In the genomic region with DNA sequence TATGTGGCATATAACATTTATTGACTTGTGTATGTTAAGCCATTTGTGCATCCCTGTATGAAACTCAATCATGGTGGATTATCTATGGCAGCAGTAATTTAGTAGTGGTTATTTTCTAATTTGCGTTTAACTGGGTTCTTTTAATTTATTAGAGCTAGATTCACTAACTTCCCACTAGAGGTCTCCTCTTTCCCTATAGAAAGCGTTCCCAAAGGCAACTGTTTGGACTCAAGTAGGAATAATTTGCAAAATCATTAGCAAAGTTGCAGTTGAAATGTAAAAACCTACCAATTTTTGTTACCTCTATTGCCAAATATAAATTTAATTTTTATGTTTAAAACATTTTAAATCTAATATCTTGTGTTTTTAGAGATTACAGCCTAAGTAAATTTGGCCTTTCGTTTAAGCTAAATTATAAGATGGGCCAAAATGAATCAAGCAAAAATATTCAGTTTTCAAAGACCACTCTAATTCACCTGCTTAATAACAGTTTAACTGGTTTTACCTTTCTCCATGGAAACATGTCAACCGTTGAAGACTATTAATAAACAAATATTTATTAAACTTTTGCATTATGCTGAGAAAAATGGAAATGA, we compare ENCODE assay signal across 8 cellular contexts. TPM values are rescaled to one million over a fixed set of nuclear protein-coding genes. Genes with fewer than 3 reads are reported as not detected.
DNase-seq lines count a peak whose midpoint lies in the region; ATAC-seq and TF ChIP-seq lines count a peak whose summit lies in the region.

No MANE protein-coding gene starts in this region.

- 52 to 59% methylated on average over 4 of the region's 4 CpGs for WGBS in testis, 2 donors

- CTCF ChIA-PET in activated CD8-positive, alpha-beta T cell treated with anti-CD3 and anti-CD28 coated beads for 36 hours (lab: Charles Lee), result interaction anchor here (0.8 to 1.6 kb wide), 6 partner anchors 17 to 453 kb away, joined by 3 to 6 read pairs (median 3); a partner anchor contains a TSS
- CTCF ChIA-PET in activated CD8-positive, alpha-beta T cell treated with anti-CD3 and anti-CD28 coated beads, Interleukin-2, amount 10 ng/mL, durations not matched to agents 7 days and 5 days (lab: Charles Lee), result interaction anchor here (0.6 to 2.7 kb wide), 6 partner anchors 10 to 214 kb away, joined by 3 to 8 read pairs (median 3); a partner anchor contains a TSS

- H3K9me3 ChIP-seq in Peyer's patch (no peaks in the 10 kb centered on the region), testis (no peaks in the 10 kb centered on the region)

- intact Hi-C loops in activated CD8-positive, alpha-beta T cell treated with anti-CD3 and anti-CD28 coated beads for 36 hours (cut with micrococcal nuclease), result no loop called here
- intact Hi-C loops in testis (cut with DNase I; ENCODE audit: low total_unique reads), result loop anchor here (10.0 kb wide), 1 partner anchor 217 kb away; a partner anchor contains a TSS

- POLR2A ChIA-PET in activated CD8-positive, alpha-beta T cell treated with anti-CD3 and anti-CD28 coated beads for 36 hours (lab: Charles Lee), result no interaction called here
- POLR2A ChIA-PET in activated CD8-positive, alpha-beta T cell treated with anti-CD3 and anti-CD28 coated beads, Interleukin-2, amount 10 ng/mL, durations not matched to agents 7 days and 5 days (lab: Charles Lee), result interaction anchor here (0.7 kb wide), 1 partner anchor 437 kb away, joined by 4 read pairs; no protein-coding TSS in a partner anchor

- peaks cover 20% of the 10 kb centered on the region for H3K36me3 Mint-ChIP-seq in activated CD8-positive, alpha-beta T cell treated with anti-CD3 and anti-CD28 coated beads for 36 hours (ENCODE audit: low read depth)
- peaks cover 31% of the 10 kb centered on the region for H3K36me3 Mint-ChIP-seq in activated CD8-positive, alpha-beta T cell treated with anti-CD3 and anti-CD28 coated beads, Interleukin-2, amount 10 ng/mL, durations not matched to agents 7 days and 5 days (ENCODE audit: low read depth)
- peaks cover 39% of the 10 kb centered on the region for H3K36me3 Mint-ChIP-seq in activated naive CD8-positive, alpha-beta T cell treated with anti-CD3 and anti-CD28 coated beads for 36 hours

- no peak for ATAC-seq in activated CD8-positive, alpha-beta T cell treated with anti-CD3 and anti-CD28 coated beads for 36 hours
- no peak for ATAC-seq in activated CD8-positive, alpha-beta T cell treated with anti-CD3 and anti-CD28 coated beads, Interleukin-2, amount 10 ng/mL, durations not matched to agents 7 days and 5 days
- ATAC-seq in GM18511 (IDR thresholded peaks at IDR 0.05; ENCODE audit: unreplicated experiment), result no peak

- DNase-seq in activated CD8-positive, alpha-beta T cell treated with anti-CD3 and anti-CD28 coated beads for 36 hours, result no peak
- no peak for DNase-seq in activated CD8-positive, alpha-beta T cell treated with anti-CD3 and anti-CD28 coated beads, Interleukin-2, amount 10 ng/mL, durations not matched to agents 7 days and 5 days
- no peak for DNase-seq in Peyer's patch
- peak; percentile 74 for DNase-seq in fibroblast of pulmonary artery (ENCODE audit: low read depth)
- DNase-seq in testis, result no peak
- no peak for DNase-seq in activated naive CD8-positive, alpha-beta T cell treated with anti-CD3 and anti-CD28 coated beads for 36 hours
- no peak for DNase-seq in activated CD4-positive, alpha-beta T cell treated with anti-CD3 and anti-CD28 coated beads for 4 hours

- H3K36me3 ChIP-seq in Peyer's patch, result peaks cover 0 to 5% (median 0%) of the 10 kb centered on the region in 3 donors
- no peaks in the 10 kb centered on the region for H3K36me3 ChIP-seq in testis (ENCODE audit: low read depth, missing control alignments)

- peaks cover 8% of the 10 kb centered on the region for H3K9me3 Mint-ChIP-seq in activated CD8-positive, alpha-beta T cell treated with anti-CD3 and anti-CD28 coated beads for 36 hours
- H3K9me3 Mint-ChIP-seq in activated CD8-positive, alpha-beta T cell treated with anti-CD3 and anti-CD28 coated beads, Interleukin-2, amount 10 ng/mL, durations not matched to agents 7 days and 5 days (ENCODE audit: insufficient read depth), result peaks cover 10% of the 10 kb centered on the region
- peaks cover 12% of the 10 kb centered on the region for H3K9me3 Mint-ChIP-seq in activated naive CD8-positive, alpha-beta T cell treated with anti-CD3 and anti-CD28 coated beads for 36 hours

- TF ChIP-seq POLR2A in Peyer's patch (IDR thresholded peaks at IDR 0.05) (no peak), testis (IDR thresholded peaks at IDR 0.05) (no peak)

- H3K4me1 Mint-ChIP-seq in activated CD8-positive, alpha-beta T cell treated with anti-CD3 and anti-CD28 coated beads for 36 hours (ENCODE audit: low read depth), result peaks cover 42% of the 10 kb centered on the region
- H3K4me1 Mint-ChIP-seq in activated CD8-positive, alpha-beta T cell treated with anti-CD3 and anti-CD28 coated beads, Interleukin-2, amount 10 ng/mL, durations not matched to agents 7 days and 5 days (ENCODE audit: low read depth), result peaks cover 24% of the 10 kb centered on the region
- H3K4me1 Mint-ChIP-seq in activated naive CD8-positive, alpha-beta T cell treated with anti-CD3 and anti-CD28 coated beads for 36 hours, result peaks cover 48% of the 10 kb centered on the region

- no peak overlapping the region for H3K27ac ChIP-seq in Peyer's patch
- no peak overlapping the region for H3K27ac ChIP-seq in testis

- no peak overlapping the region for H3K4me3 Mint-ChIP-seq in activated CD8-positive, alpha-beta T cell treated with anti-CD3 and anti-CD28 coated beads for 36 hours
- H3K4me3 Mint-ChIP-seq in activated CD8-positive, alpha-beta T cell treated with anti-CD3 and anti-CD28 coated beads, Interleukin-2, amount 10 ng/mL, durations not matched to agents 7 days and 5 days, result no peak overlapping the region
- no peak overlapping the region for H3K4me3 Mint-ChIP-seq in activated naive CD8-positive, alpha-beta T cell treated with anti-CD3 and anti-CD28 coated beads for 36 hours

- H3K27me3 ChIP-seq in Peyer's patch (no peaks in the 10 kb centered on the region), testis (no peaks in the 10 kb centered on the region)

- H3K4me1 ChIP-seq in Peyer's patch, result peaks cover 0 to 12% (median 2%) of the 10 kb centered on the region in 4 donors
- no peaks in the 10 kb centered on the region for H3K4me1 ChIP-seq in testis

- H3K27ac Mint-ChIP-seq in activated CD8-positive, alpha-beta T cell treated with anti-CD3 and anti-CD28 coated beads for 36 hours, result no peak overlapping the region
- H3K27ac Mint-ChIP-seq in activated CD8-positive, alpha-beta T cell treated with anti-CD3 and anti-CD28 coated beads, Interleukin-2, amount 10 ng/mL, durations not matched to agents 7 days and 5 days, result no peak overlapping the region
- H3K27ac Mint-ChIP-seq in activated naive CD8-positive, alpha-beta T cell treated with anti-CD3 and anti-CD28 coated beads for 36 hours, result no peak overlapping the region

- H3K4me3 ChIP-seq in Peyer's patch (no peak overlapping the region), fibroblast of pulmonary artery (replicated peaks; ENCODE audit: low read depth, low read length) (no peak overlapping the region), testis (no peak overlapping the region)

- TF ChIP-seq CTCF in activated CD8-positive, alpha-beta T cell treated with anti-CD3 and anti-CD28 coated beads for 36 hours (IDR thresholded peaks at IDR 0.05), result peak; percentile 58
- TF ChIP-seq CTCF in Peyer's patch (IDR thresholded peaks at IDR 0.05), result peak; percentile 15 to 79 (median 58)
- TF ChIP-seq CTCF in fibroblast of pulmonary artery (IDR thresholded peaks at IDR 0.05; ENCODE audit: low read length, missing control alignments), result peak; percentile 75
- peak; percentile 50 to 68 (median 54) for TF ChIP-seq CTCF in testis (IDR thresholded peaks at IDR 0.05)

- no peaks in the 10 kb centered on the region for H3K27me3 Mint-ChIP-seq in activated CD8-positive, alpha-beta T cell treated with anti-CD3 and anti-CD28 coated beads for 36 hours
- H3K27me3 Mint-ChIP-seq in activated CD8-positive, alpha-beta T cell treated with anti-CD3 and anti-CD28 coated beads, Interleukin-2, amount 10 ng/mL, durations not matched to agents 7 days and 5 days (ENCODE audit: low read depth), result no peaks in the 10 kb centered on the region
- no peaks in the 10 kb centered on the region for H3K27me3 Mint-ChIP-seq in activated naive CD8-positive, alpha-beta T cell treated with anti-CD3 and anti-CD28 coated beads for 36 hours

RNA-seq across cellular contexts. Expression of a gene that starts 6.0 kb away (rescaled TPM):
- total RNA-seq in activated CD8-positive, alpha-beta T cell treated with anti-CD3 and anti-CD28 coated beads for 36 hours, result 10 to 100 TPM; 15.5 to 17.6 TPM
- total RNA-seq in activated CD8-positive, alpha-beta T cell treated with anti-CD3 and anti-CD28 coated beads, Interleukin-2, amount 10 ng/mL, durations not matched to agents 7 days and 5 days, result 10 to 100 TPM; 14.9 to 18.6 TPM
- total RNA-seq in Peyer's patch, result 10 to 100 TPM in 3 of 4 donors, 1 to 10 TPM in 1; 7.7 to 23.9 (median 15.7) TPM
- 10 to 100 TPM; 30.0 to 33.5 TPM for total RNA-seq in testis
- polyA plus RNA-seq in testis (ENCODE audit: insufficient read depth, low read depth, low replicate concordance), result 50.8 TPM
- total RNA-seq in activated naive CD8-positive, alpha-beta T cell treated with anti-CD3 and anti-CD28 coated beads for 36 hours, result 10 to 100 TPM; 14.5 to 18.1 TPM

RNA-seq across cellular contexts. Expression of a gene that starts 6.1 kb away (rescaled TPM):
- 10 to 100 TPM; 18.4 to 18.8 TPM for total RNA-seq in activated CD8-positive, alpha-beta T cell treated with anti-CD3 and anti-CD28 coated beads for 36 hours
- total RNA-seq in activated CD8-positive, alpha-beta T cell treated with anti-CD3 and anti-CD28 coated beads, Interleukin-2, amount 10 ng/mL, durations not matched to agents 7 days and 5 days, result 10 to 100 TPM; 12.7 to 13.6 TPM
- 10 to 100 TPM in 1 of 4 donors, 1 to 10 TPM in 3; 4.6 to 29.7 (median 8.8) TPM for total RNA-seq in Peyer's patch
- 1 to 10 TPM; 7.9 to 8.9 TPM for total RNA-seq in testis
- polyA plus RNA-seq in testis (ENCODE audit: insufficient read depth, low read depth, low replicate concordance), result 8.5 TPM
- total RNA-seq in activated naive CD8-positive, alpha-beta T cell treated with anti-CD3 and anti-CD28 coated beads for 36 hours, result 10 to 100 TPM; 21.1 to 21.6 TPM
